24 cellular contexts compared by ENCODE assay signal in the genomic region with DNA sequence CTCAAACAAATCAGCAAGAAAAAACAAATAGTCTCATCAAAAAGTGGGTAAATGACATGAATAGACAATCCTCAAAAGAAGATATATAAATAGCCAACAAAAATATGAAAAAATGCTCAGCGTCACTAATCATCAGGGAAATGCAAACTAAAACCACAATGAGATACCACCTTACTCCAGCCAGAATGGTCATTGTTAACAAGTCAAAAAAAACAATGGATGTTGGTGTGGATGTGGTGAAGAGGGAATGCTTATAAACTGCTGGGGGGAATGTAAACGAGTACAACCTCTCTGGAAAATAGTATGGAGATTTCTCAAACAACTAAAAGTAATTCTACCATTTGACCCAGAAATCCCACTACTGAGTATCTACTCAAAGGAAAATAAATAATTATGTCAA.
"Had no signal": no experiment of that assay in that cellular context is flagged by ENCODE, and none has a peak within 500 bp of the region (broad histone marks: within the 10 kb centered on the region; RNA-seq: fewer than 3 reads in every experiment).

No MANE protein-coding gene starts in this region.

- H3K4me3 ChIP-seq: body of pancreas, K562 had no signal

- ATAC-seq: activated T-helper 17 cell treated with anti-CD3 and anti-CD28 coated beads, Interleukin-2, amount 50 U/mL, for 72 hours; body of pancreas; K562; Panc1; Right ventricle myocardium inferior had no signal

- H3K4me2 ChIP-seq: SK-N-SH had no signal

- DNase-seq: activated CD4-positive, alpha-beta memory T cell treated with anti-CD3 and anti-CD28 coated beads, Interleukin-2, amount 10 ng/mL, durations not matched to agents 7 days and 5 days; activated CD4-positive, alpha-beta T cell treated with anti-CD3 and anti-CD28 coated beads, Interleukin-2, amount 10 ng/mL, durations not matched to agents 7 days and 5 days; activated CD4-positive, CD25-positive, alpha-beta regulatory T cell; activated gamma-delta T cell; activated naive CD4-positive, alpha-beta T cell treated with anti-CD3 and anti-CD28 coated beads for 36 hours; activated T-cell treated with anti-CD3 and anti-CD28 coated beads for 4 hours; activated T-cell treated with anti-CD3 and anti-CD28 coated beads, Interleukin-2, amount 50 U/mL, for 48 hours; body of pancreas; cerebellar nuclear complex; Karpas-422; NCI-H1048; NCI-H1694; NCI-H2029; NCI-H526; NK-92 treated with Interleukin-12 subunit alpha and Interleukin-12 subunit beta, amount 100 ng/mL, for 24 hours; OCI-M1; RPMI8226; SK-N-SH; T-helper 1 cell had no signal

- H3K27me3 ChIP-seq: body of pancreas had no signal

- H3K9me3 ChIP-seq: body of pancreas, SK-N-SH had no signal

- H3K4me1 ChIP-seq: body of pancreas had no signal

- H3K27ac ChIP-seq: body of pancreas, VCaP had no signal

- H3K9ac ChIP-seq: SK-N-SH had no signal
